Comparison of ENCODE assay signal across 32 cellular contexts in the genomic region with DNA sequence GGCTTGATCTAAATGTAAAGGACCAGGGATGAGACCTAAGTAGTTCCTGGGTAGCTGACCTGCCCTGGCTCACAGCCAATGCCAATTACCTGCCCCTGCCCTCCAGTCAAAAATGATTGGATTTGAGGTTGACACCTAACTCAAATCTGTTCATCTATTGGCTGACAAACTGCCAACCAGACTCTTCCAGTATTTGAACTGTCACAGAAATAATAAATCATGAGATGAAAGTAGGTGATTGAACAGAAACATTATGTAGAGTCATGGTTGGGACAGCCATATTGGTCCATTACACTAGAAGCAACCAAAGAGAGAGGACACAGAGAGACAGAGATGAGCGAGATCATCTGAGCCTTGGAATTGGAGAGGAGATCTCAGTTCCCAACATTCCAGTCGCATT.
"Had no signal": no experiment of that assay in that cellular context is flagged by ENCODE, and none has a peak within 500 bp of the region (broad histone marks: within the 10 kb centered on the region; RNA-seq: fewer than 3 reads in every experiment).

No MANE protein-coding gene starts in this region.

- H3K9me3 ChIP-seq: adrenal gland, body of pancreas, esophagus squamous epithelium, gastroesophageal sphincter, heart right ventricle had no signal

- ATAC-seq: activated CD4-positive, CD25-positive, alpha-beta regulatory T cell treated with anti-CD3 and anti-CD28 coated beads, Interleukin-2, amount 50 U/mL, for 24 hours; activated CD8-positive, alpha-beta T cell treated with anti-CD3 and anti-CD28 coated beads for 36 hours; activated naive CD8-positive, alpha-beta T cell treated with anti-CD3 and anti-CD28 coated beads, Interleukin-2, amount 50 U/mL, for 24 hours; activated T-cell treated with anti-CD3 and anti-CD28 coated beads, Interleukin-2, amount 50 U/mL, for 4 hours; body of pancreas; gastroesophageal sphincter; heart right ventricle; T-helper 17 cell had no signal

- H3K4me3 Mint-ChIP-seq: activated B cell treated with CpG ODN at 0.5 μM for 24 hours; activated CD8-positive, alpha-beta T cell treated with anti-CD3 and anti-CD28 coated beads for 36 hours; activated naive CD4-positive, alpha-beta T cell treated with anti-CD3 and anti-CD28 coated beads for 36 hours; activated naive CD4-positive, alpha-beta T cell treated with anti-CD3 and anti-CD28 coated beads, Interleukin-2, amount 50 U/mL, for 24 hours; activated naive CD8-positive, alpha-beta T cell treated with anti-CD3 and anti-CD28 coated beads for 36 hours; activated naive CD8-positive, alpha-beta T cell treated with anti-CD3 and anti-CD28 coated beads, Interleukin-2, amount 50 U/mL, for 24 hours; activated T-cell treated with anti-CD3 and anti-CD28 coated beads, Interleukin-2, amount 50 U/mL, for 4 hours; T-helper 17 cell; T-helper 2 cell treated with Interferon-gamma antibody and Interleukin-4, amounts not matched to agents 5 μg/mL and 100 μg/mL, for 36 hours had no signal

- H3K4me3 ChIP-seq: adrenal gland, body of pancreas, esophagus squamous epithelium, gastroesophageal sphincter, heart right ventricle had no signal

- H3K27me3 Mint-ChIP-seq: activated CD8-positive, alpha-beta T cell treated with anti-CD3 and anti-CD28 coated beads for 36 hours; activated naive CD4-positive, alpha-beta T cell treated with anti-CD3 and anti-CD28 coated beads, Interleukin-2, amount 50 U/mL, for 24 hours; activated naive CD8-positive, alpha-beta T cell treated with anti-CD3 and anti-CD28 coated beads, Interleukin-2, amount 50 U/mL, for 24 hours had no signal

- H3K27ac Mint-ChIP-seq: activated B cell treated with CpG ODN at 0.5 μM for 24 hours; activated CD8-positive, alpha-beta T cell treated with anti-CD3 and anti-CD28 coated beads for 36 hours; activated naive CD4-positive, alpha-beta T cell treated with anti-CD3 and anti-CD28 coated beads for 36 hours; activated naive CD4-positive, alpha-beta T cell treated with anti-CD3 and anti-CD28 coated beads, Interleukin-2, amount 50 U/mL, for 24 hours; activated naive CD8-positive, alpha-beta T cell treated with anti-CD3 and anti-CD28 coated beads for 36 hours; activated naive CD8-positive, alpha-beta T cell treated with anti-CD3 and anti-CD28 coated beads, Interleukin-2, amount 50 U/mL, for 24 hours; activated T-helper 2 cell treated with anti-CD3 and anti-CD28 coated beads, Interferon-gamma antibody, Interleukin-2, Interleukin-4, amounts not matched to agents 10 μg/mL and 5 μg/mL and 100 μg/mL, durations not matched to agents 14 hours and 24 hours and 36 hours; T-helper 17 cell; T-helper 2 cell treated with Interferon-gamma antibody and Interleukin-4, amounts not matched to agents 5 μg/mL and 100 μg/mL, for 36 hours had no signal

- H3K36me3 ChIP-seq: adrenal gland, esophagus squamous epithelium, gastroesophageal sphincter, heart right ventricle, WERI-Rb-1 had no signal

- H3K27ac ChIP-seq: body of pancreas, epithelial cell of prostate, esophagus squamous epithelium, gastroesophageal sphincter, heart right ventricle, WERI-Rb-1 had no signal

- H3K36me3 Mint-ChIP-seq: activated naive CD4-positive, alpha-beta T cell treated with anti-CD3 and anti-CD28 coated beads, Interleukin-2, amount 50 U/mL, for 24 hours; activated naive CD8-positive, alpha-beta T cell treated with anti-CD3 and anti-CD28 coated beads for 36 hours had no signal

- DNase-seq: activated B cell treated with CpG ODN at 0.5 μM for 24 hours; activated CD4-positive, alpha-beta T cell treated with anti-CD3 and anti-CD28 coated beads for 48 hours; activated CD4-positive, alpha-beta T cell treated with anti-CD3 and anti-CD28 coated beads, Interleukin-2, amount 50 U/mL, for 1 hour; activated CD4-positive, alpha-beta T cell treated with anti-CD3 and anti-CD28 coated beads, Interleukin-2, amount 50 U/mL, for 48 hours; activated CD8-positive, alpha-beta memory T cell treated with anti-CD3 and anti-CD28 coated beads for 24 hours; activated CD8-positive, alpha-beta T cell treated with anti-CD3 and anti-CD28 coated beads for 36 hours; activated effector memory CD4-positive, alpha-beta T cell treated with anti-CD3 and anti-CD28 coated beads, Interleukin-2, amount 50 U/mL, for 16 hours; activated naive CD4-positive, alpha-beta T cell treated with anti-CD3 and anti-CD28 coated beads for 36 hours; activated naive CD8-positive, alpha-beta T cell treated with anti-CD3 and anti-CD28 coated beads for 36 hours; activated naive CD8-positive, alpha-beta T cell treated with anti-CD3 and anti-CD28 coated beads, Interleukin-2, amount 50 U/mL, for 24 hours; activated T-cell treated with anti-CD3 and anti-CD28 coated beads, Interleukin-2, amount 50 U/mL, for 4 hours; adrenal gland; amygdala; aorta; body of pancreas; caudate nucleus; effector CD8-positive, alpha-beta T cell; esophagus squamous epithelium; foreskin melanocyte; heart right ventricle; T-helper 17 cell; T1000; WERI-Rb-1 had no signal

- H3K9me3 Mint-ChIP-seq: activated naive CD4-positive, alpha-beta T cell treated with anti-CD3 and anti-CD28 coated beads, Interleukin-2, amount 50 U/mL, for 24 hours had no signal

- H3K27me3 ChIP-seq: adrenal gland, body of pancreas, esophagus squamous epithelium, gastroesophageal sphincter, heart right ventricle had no signal

- H3K4me1 ChIP-seq: body of pancreas, esophagus squamous epithelium, gastroesophageal sphincter had no signal

- FAIRE-seq: colon, endometrium, endothelial cell of umbilical vein had no signal

- H3K4me1 Mint-ChIP-seq: activated B cell treated with CpG ODN at 0.5 μM for 24 hours, T-helper 17 cell had no signal
